ENCODE assay signal across 1 cellular context in the genomic region with DNA sequence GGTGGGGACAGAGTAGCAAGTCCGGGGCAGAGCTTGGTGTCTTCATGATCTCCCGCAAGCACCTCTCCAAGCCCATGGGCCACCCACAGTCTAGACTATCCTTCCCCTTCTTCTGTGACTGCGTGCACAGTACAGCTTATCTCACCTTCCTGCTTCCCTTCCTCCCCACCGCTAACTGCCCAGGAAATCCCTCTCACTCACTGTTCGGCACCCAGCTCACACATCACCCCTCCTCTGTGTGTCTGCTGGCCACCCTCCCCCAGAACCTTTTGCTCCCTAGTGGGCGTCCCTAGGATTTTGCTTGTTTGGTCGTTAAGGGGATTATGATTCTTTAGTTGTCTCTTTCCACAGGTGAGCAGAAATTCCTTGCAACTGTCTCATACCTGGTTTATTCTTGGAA.
TF ChIP-seq lines count a peak whose summit lies in the region.

No MANE protein-coding gene starts in this region.

TF ChIP-seq in HepG2, 621 proteins besides CTCF, POLR2A, EP300 and RAD21 (continued from another document):
- TF ChIP-seq, protein P1, sequence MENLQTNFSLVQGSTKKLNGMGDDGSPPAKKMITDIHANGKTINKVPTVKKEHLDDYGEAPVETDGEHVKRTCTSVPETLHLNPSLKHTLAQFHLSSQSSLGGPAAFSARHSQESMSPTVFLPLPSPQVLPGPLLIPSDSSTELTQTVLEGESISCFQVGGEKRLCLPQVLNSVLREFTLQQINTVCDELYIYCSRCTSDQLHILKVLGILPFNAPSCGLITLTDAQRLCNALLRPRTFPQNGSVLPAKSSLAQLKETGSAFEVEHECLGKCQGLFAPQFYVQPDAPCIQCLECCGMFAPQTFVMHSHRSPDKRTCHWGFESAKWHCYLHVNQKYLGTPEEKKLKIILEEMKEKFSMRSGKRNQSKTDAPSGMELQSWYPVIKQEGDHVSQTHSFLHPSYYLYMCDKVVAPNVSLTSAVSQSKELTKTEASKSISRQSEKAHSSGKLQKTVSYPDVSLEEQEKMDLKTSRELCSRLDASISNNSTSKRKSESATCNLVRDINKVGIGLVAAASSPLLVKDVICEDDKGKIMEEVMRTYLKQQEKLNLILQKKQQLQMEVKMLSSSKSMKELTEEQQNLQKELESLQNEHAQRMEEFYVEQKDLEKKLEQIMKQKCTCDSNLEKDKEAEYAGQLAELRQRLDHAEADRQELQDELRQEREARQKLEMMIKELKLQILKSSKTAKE (CRISPR knock-in tag; IDR thresholded peaks at IDR 0.05; ENCODE audit: borderline replicate concordance): peak; percentile 38; the same call in 1 of the 2 replicates
- TF ChIP-seq, protein P2, sequence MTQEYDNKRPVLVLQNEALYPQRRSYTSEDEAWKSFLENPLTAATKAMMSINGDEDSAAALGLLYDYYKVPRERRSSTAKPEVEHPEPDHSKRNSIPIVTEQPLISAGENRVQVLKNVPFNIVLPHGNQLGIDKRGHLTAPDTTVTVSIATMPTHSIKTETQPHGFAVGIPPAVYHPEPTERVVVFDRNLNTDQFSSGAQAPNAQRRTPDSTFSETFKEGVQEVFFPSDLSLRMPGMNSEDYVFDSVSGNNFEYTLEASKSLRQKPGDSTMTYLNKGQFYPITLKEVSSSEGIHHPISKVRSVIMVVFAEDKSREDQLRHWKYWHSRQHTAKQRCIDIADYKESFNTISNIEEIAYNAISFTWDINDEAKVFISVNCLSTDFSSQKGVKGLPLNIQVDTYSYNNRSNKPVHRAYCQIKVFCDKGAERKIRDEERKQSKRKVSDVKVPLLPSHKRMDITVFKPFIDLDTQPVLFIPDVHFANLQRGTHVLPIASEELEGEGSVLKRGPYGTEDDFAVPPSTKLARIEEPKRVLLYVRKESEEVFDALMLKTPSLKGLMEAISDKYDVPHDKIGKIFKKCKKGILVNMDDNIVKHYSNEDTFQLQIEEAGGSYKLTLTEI (CRISPR knock-in tag; conservative IDR thresholded peaks at IDR 0.05): no peak
- TF ChIP-seq PHF8 (CRISPR knock-in tag; IDR thresholded peaks at IDR 0.05): 0 out of 2 replicates have a peak, but pooled peaks have one; percentile 4
- TF ChIP-seq, protein P3, sequence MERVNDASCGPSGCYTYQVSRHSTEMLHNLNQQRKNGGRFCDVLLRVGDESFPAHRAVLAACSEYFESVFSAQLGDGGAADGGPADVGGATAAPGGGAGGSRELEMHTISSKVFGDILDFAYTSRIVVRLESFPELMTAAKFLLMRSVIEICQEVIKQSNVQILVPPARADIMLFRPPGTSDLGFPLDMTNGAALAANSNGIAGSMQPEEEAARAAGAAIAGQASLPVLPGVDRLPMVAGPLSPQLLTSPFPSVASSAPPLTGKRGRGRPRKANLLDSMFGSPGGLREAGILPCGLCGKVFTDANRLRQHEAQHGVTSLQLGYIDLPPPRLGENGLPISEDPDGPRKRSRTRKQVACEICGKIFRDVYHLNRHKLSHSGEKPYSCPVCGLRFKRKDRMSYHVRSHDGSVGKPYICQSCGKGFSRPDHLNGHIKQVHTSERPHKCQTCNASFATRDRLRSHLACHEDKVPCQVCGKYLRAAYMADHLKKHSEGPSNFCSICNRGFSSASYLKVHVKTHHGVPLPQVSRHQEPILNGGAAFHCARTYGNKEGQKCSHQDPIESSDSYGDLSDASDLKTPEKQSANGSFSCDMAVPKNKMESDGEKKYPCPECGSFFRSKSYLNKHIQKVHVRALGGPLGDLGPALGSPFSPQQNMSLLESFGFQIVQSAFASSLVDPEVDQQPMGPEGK (CRISPR knock-in tag; IDR thresholded peaks at IDR 0.05): peak; percentile 40; the same call in 1 of the 2 replicates
- no peak for TF ChIP-seq ZBTB7A (CRISPR knock-in tag; IDR thresholded peaks at IDR 0.05)
- TF ChIP-seq PTBP1 (IDR thresholded peaks at IDR 0.05; ENCODE audit: low read depth, low read length, poor library complexity, severe bottlenecking): no peak
- TF ChIP-seq SAP130 (CRISPR knock-in tag; IDR thresholded peaks at IDR 0.05; ENCODE audit: low read depth): peak; percentile 18; the same call in 1 of the 2 replicates
- TF ChIP-seq, protein P4, sequence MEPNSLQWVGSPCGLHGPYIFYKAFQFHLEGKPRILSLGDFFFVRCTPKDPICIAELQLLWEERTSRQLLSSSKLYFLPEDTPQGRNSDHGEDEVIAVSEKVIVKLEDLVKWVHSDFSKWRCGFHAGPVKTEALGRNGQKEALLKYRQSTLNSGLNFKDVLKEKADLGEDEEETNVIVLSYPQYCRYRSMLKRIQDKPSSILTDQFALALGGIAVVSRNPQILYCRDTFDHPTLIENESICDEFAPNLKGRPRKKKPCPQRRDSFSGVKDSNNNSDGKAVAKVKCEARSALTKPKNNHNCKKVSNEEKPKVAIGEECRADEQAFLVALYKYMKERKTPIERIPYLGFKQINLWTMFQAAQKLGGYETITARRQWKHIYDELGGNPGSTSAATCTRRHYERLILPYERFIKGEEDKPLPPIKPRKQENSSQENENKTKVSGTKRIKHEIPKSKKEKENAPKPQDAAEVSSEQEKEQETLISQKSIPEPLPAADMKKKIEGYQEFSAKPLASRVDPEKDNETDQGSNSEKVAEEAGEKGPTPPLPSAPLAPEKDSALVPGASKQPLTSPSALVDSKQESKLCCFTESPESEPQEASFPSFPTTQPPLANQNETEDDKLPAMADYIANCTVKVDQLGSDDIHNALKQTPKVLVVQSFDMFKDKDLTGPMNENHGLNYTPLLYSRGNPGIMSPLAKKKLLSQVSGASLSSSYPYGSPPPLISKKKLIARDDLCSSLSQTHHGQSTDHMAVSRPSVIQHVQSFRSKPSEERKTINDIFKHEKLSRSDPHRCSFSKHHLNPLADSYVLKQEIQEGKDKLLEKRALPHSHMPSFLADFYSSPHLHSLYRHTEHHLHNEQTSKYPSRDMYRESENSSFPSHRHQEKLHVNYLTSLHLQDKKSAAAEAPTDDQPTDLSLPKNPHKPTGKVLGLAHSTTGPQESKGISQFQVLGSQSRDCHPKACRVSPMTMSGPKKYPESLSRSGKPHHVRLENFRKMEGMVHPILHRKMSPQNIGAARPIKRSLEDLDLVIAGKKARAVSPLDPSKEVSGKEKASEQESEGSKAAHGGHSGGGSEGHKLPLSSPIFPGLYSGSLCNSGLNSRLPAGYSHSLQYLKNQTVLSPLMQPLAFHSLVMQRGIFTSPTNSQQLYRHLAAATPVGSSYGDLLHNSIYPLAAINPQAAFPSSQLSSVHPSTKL (CRISPR knock-in tag; IDR thresholded peaks at IDR 0.05): 0 out of 2 replicates have a peak, but pooled peaks have one; percentile 11
TF ChIP-seq in HepG2: peak in this region for 6.
